ENCODE assay signal across 1 cellular context in genomic region chr2:41283079-41283765, GRCh38.
TF ChIP-seq lines count a peak whose summit lies in the region.

No MANE protein-coding gene starts in this region.

TF ChIP-seq in WTC11, 78 proteins besides CTCF, POLR2A, EP300 and RAD21 (continued from another document):
- TF ChIP-seq ZBTB43 (CRISPR knock-in tag; IDR thresholded peaks at IDR 0.05) (no peak), GABPB1 (CRISPR knock-in tag; IDR thresholded peaks at IDR 0.05) (no peak), ZNF512 (CRISPR knock-in tag; IDR thresholded peaks at IDR 0.05; ENCODE audit: borderline replicate concordance) (no peak)
